In genomic region chr1:81999364-81999763, GRCh38 we compare ENCODE assay signal across 35 cellular contexts.
"Had no signal": no experiment of that assay in that cellular context is flagged by ENCODE, and none has a peak within 500 bp of the region (broad histone marks: within the 10 kb centered on the region; RNA-seq: fewer than 3 reads in every experiment).

No MANE protein-coding gene starts in this region.

- DNase-seq: activated CD4-positive, alpha-beta T cell treated with anti-CD3 and anti-CD28 coated beads, Interleukin-2, amount 10 ng/mL, durations not matched to agents 24 days and 14 days; activated CD4-positive, alpha-beta T cell treated with anti-CD3 and anti-CD28 coated beads, Interleukin-2, amount 50 U/mL, for 4 hours; activated CD8-positive, alpha-beta T cell treated with anti-CD3 and anti-CD28 coated beads for 36 hours; activated gamma-delta T cell; activated naive CD4-positive, alpha-beta T cell treated with Interleukin-2 at 50 U/mL for 16 hours; activated T-cell treated with anti-CD3 and anti-CD28 coated beads, Interleukin-2, amount 50 U/mL, for 1 hour; adrenal gland; Karpas-422; KBM-7; MG63; MV-4-11; NCI-H1092; NCI-H1436 treated with DMSO at 0.1 percent for 48 hours; NCI-H1694 treated with DMSO at 0.1 percent for 48 hours; NCI-H2029; NCI-H2171; NCI-H510A; NCI-H526; NCI-H748 treated with DMSO at 0.1 percent for 48 hours; NK-92 treated with Interleukin-12 subunit alpha and Interleukin-12 subunit beta, amount 100 ng/mL, for 24 hours; PC-3; Peyer's patch; RPMI8226; SIG-M5; SW 1271; T-helper 1 cell; T-helper 2 cell; T-helper 9 cell had no signal

- H3K4me1 ChIP-seq: Peyer's patch had no signal

- H3K27ac Mint-ChIP-seq: activated CD4-positive, alpha-beta T cell treated with anti-CD3 and anti-CD28 coated beads, Interleukin-2, amount 10 ng/mL, durations not matched to agents 24 days and 14 days; activated CD8-positive, alpha-beta T cell treated with anti-CD3 and anti-CD28 coated beads for 36 hours; activated naive CD4-positive, alpha-beta T cell treated with anti-CD3 and anti-CD28 coated beads, Interleukin-2, amount 50 U/mL, for 24 hours; activated T-helper 2 cell treated with anti-CD3 and anti-CD28 coated beads, Interferon-gamma antibody, Interleukin-2, Interleukin-4, amounts not matched to agents 10 μg/mL and 5 μg/mL and 100 μg/mL, durations not matched to agents 14 hours and 24 hours and 36 hours; brain had no signal

- H3K36me3 ChIP-seq: adrenal gland, cardiac muscle cell, MG63, Peyer's patch had no signal

- H3K4me3 ChIP-seq: adrenal gland, cardiac muscle cell, MG63, Peyer's patch had no signal

- ATAC-seq: activated CD8-positive, alpha-beta T cell treated with anti-CD3 and anti-CD28 coated beads for 36 hours; PC-3; Right ventricle myocardium inferior had no signal

- H3K27me3 ChIP-seq: adrenal gland, cardiac muscle cell, MG63, Peyer's patch had no signal

- H3K9me3 ChIP-seq: adrenal gland, MG63, Peyer's patch had no signal

- H3K4me3 Mint-ChIP-seq: activated CD4-positive, alpha-beta T cell treated with anti-CD3 and anti-CD28 coated beads, Interleukin-2, amount 10 ng/mL, durations not matched to agents 24 days and 14 days; activated CD8-positive, alpha-beta T cell treated with anti-CD3 and anti-CD28 coated beads for 36 hours; activated naive CD4-positive, alpha-beta T cell treated with anti-CD3 and anti-CD28 coated beads, Interleukin-2, amount 50 U/mL, for 24 hours; brain; central memory CD8-positive, alpha-beta T cell had no signal

- H3K27ac ChIP-seq: adrenal gland, cardiac muscle cell, Peyer's patch, VCaP had no signal

- H3K27me3 Mint-ChIP-seq: activated CD4-positive, alpha-beta T cell treated with anti-CD3 and anti-CD28 coated beads, Interleukin-2, amount 10 ng/mL, durations not matched to agents 24 days and 14 days; activated CD8-positive, alpha-beta T cell treated with anti-CD3 and anti-CD28 coated beads for 36 hours; activated naive CD4-positive, alpha-beta T cell treated with anti-CD3 and anti-CD28 coated beads, Interleukin-2, amount 50 U/mL, for 24 hours; central memory CD8-positive, alpha-beta T cell had no signal

- H3K9me3 Mint-ChIP-seq: activated CD4-positive, alpha-beta T cell treated with anti-CD3 and anti-CD28 coated beads, Interleukin-2, amount 10 ng/mL, durations not matched to agents 24 days and 14 days; activated CD8-positive, alpha-beta T cell treated with anti-CD3 and anti-CD28 coated beads for 36 hours; activated naive CD4-positive, alpha-beta T cell treated with anti-CD3 and anti-CD28 coated beads, Interleukin-2, amount 50 U/mL, for 24 hours; activated T-helper 2 cell treated with anti-CD3 and anti-CD28 coated beads, Interferon-gamma antibody, Interleukin-2, Interleukin-4, amounts not matched to agents 10 μg/mL and 5 μg/mL and 100 μg/mL, durations not matched to agents 14 hours and 24 hours and 36 hours; brain had no signal

- H3K4me1 Mint-ChIP-seq: activated CD4-positive, alpha-beta T cell treated with anti-CD3 and anti-CD28 coated beads, Interleukin-2, amount 10 ng/mL, durations not matched to agents 24 days and 14 days; activated naive CD4-positive, alpha-beta T cell treated with anti-CD3 and anti-CD28 coated beads, Interleukin-2, amount 50 U/mL, for 24 hours; central memory CD8-positive, alpha-beta T cell had no signal

- H3K36me3 Mint-ChIP-seq: activated naive CD4-positive, alpha-beta T cell treated with anti-CD3 and anti-CD28 coated beads, Interleukin-2, amount 50 U/mL, for 24 hours; brain had no signal
